Comparison of ENCODE assay signal across 8 cellular contexts in the genomic region with DNA sequence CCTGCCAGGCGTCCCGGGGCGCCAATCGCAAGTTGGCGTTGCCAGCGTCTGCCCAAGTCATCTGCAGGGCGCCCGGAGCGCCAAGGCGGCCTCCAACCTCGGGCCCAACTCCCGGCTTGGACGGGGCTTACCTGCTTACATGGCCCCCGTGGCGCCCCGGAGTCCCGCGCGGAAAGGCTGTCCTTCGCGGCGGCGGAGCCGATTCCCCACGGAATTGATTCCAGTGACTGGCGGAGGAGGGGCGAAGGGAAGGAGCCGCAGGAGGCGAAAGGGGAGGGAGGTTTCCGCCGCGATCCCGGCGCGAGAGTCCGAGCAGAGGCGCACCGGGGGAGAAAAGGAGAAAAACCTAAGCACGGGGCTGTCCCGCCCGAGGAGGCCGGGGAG. TPM values are rescaled to one million over a fixed set of nuclear protein-coding genes. Genes with fewer than 3 reads are reported as not detected.
DNase-seq lines count a peak whose midpoint lies in the region; ATAC-seq and TF ChIP-seq lines count a peak whose summit lies in the region.

No MANE protein-coding gene starts in this region.

- H3K4me1 Mint-ChIP-seq in activated CD8-positive, alpha-beta T cell treated with anti-CD3 and anti-CD28 coated beads, Interleukin-2, amount 10 ng/mL, durations not matched to agents 7 days and 5 days (ENCODE audit: low read depth), result peaks cover 15% of the 10 kb centered on the region
- H3K4me1 Mint-ChIP-seq in natural killer cell, result peaks cover 0 to 9% of the 10 kb centered on the region in 2 donors

- no peak overlapping the region for H3K27ac Mint-ChIP-seq in activated CD8-positive, alpha-beta T cell treated with anti-CD3 and anti-CD28 coated beads, Interleukin-2, amount 10 ng/mL, durations not matched to agents 7 days and 5 days
- no peak overlapping the region for H3K27ac Mint-ChIP-seq in natural killer cell

- WGBS in heart left ventricle, 4 donors, result 0% methylated on average over 29 to 42 of the region's 42 CpGs
- WGBS in sigmoid colon, 2 donors, result 1% methylated on average over 42 of the region's 42 CpGs

- peak; percentile 52 for ATAC-seq in activated CD8-positive, alpha-beta T cell treated with anti-CD3 and anti-CD28 coated beads, Interleukin-2, amount 10 ng/mL, durations not matched to agents 7 days and 5 days
- ATAC-seq in heart left ventricle (peak; percentile 0 to 32 (median 26)), natural killer cell (no peak), GM19452 (IDR thresholded peaks at IDR 0.05; ENCODE audit: unreplicated experiment) (no peak)

- in situ Hi-C loops in HAP-1 (cut with MboI; ENCODE audit: low sequenced_read_pairs), result no loop called here

- DNase-seq in AG10803 (ENCODE audit: low read depth) (no peak), HAP-1 (ENCODE audit: low spot score in 2 of 2) (peak; percentile 50 to 76), heart left ventricle (peak; percentile 69 to 80 (median 74)), sigmoid colon (peak; percentile 81), natural killer cell (no peak), RPMI8226 (no peak)
- DNase-seq in activated CD8-positive, alpha-beta T cell treated with anti-CD3 and anti-CD28 coated beads, Interleukin-2, amount 10 ng/mL, durations not matched to agents 7 days and 5 days, result no peak

- TF ChIP-seq CTCF in AG10803 (conservative IDR thresholded peaks at IDR 0.05; ENCODE audit: low read length) (no peak), heart left ventricle (IDR thresholded peaks at IDR 0.05) (peak in 1 of 12 donors; percentile 3), sigmoid colon (IDR thresholded peaks at IDR 0.05) (no peak), natural killer cell (IDR thresholded peaks at IDR 0.05) (no peak)

- peak overlapping the region; percentile 95 for H3K4me3 ChIP-seq in AG10803 (ENCODE audit: low read length)
- H3K4me3 ChIP-seq in HAP-1, result peak overlapping the region; percentile 95
- H3K4me3 ChIP-seq in heart left ventricle, result peak overlapping the region; percentile 74 to 94 (median 89)
- H3K4me3 ChIP-seq in sigmoid colon, result peak overlapping the region; percentile 67 to 92 (median 88)

- peak overlapping the region; percentile 68 for H3K4me3 Mint-ChIP-seq in activated CD8-positive, alpha-beta T cell treated with anti-CD3 and anti-CD28 coated beads, Interleukin-2, amount 10 ng/mL, durations not matched to agents 7 days and 5 days
- H3K4me3 Mint-ChIP-seq in natural killer cell, result no peak overlapping the region

- TF ChIP-seq POLR2A in heart left ventricle (IDR thresholded peaks at IDR 0.05) (no peak), sigmoid colon (IDR thresholded peaks at IDR 0.05) (no peak)

- H3K36me3 Mint-ChIP-seq in activated CD8-positive, alpha-beta T cell treated with anti-CD3 and anti-CD28 coated beads, Interleukin-2, amount 10 ng/mL, durations not matched to agents 7 days and 5 days (ENCODE audit: low read depth), result no peaks in the 10 kb centered on the region
- no peaks in the 10 kb centered on the region for H3K36me3 Mint-ChIP-seq in natural killer cell

- CTCF ChIA-PET in activated CD8-positive, alpha-beta T cell treated with anti-CD3 and anti-CD28 coated beads, Interleukin-2, amount 10 ng/mL, durations not matched to agents 7 days and 5 days (lab: Charles Lee), result interaction anchor here (2.0 kb wide), 1 partner anchor 30 kb away, joined by 5 read pairs; no protein-coding TSS in a partner anchor

- H3K4me1 ChIP-seq in HAP-1 (peaks cover 25% of the 10 kb centered on the region), heart left ventricle (peaks cover 0 to 51% (median 38%) of the 10 kb centered on the region in 12 donors), sigmoid colon (peaks cover 0 to 45% (median 37%) of the 10 kb centered on the region in 4 donors)

- H3K27ac ChIP-seq in heart left ventricle, result peak overlapping the region; percentile 82 to 99 (median 98)
- peak overlapping the region; percentile 87 to 99 (median 98) for H3K27ac ChIP-seq in sigmoid colon

- intact Hi-C loops in heart left ventricle (cut with DNase I) (loop anchor here in 4 of 10 donors (5.0 to 10.0 kb wide), 5 partner anchors 136 to 269 kb away; a partner anchor contains a TSS), sigmoid colon (cut with DNase I) (loop anchor here (2.0 to 10.0 kb wide), 2 partner anchors 162 to 216 kb away; no protein-coding TSS in a partner anchor), natural killer cell (cut with micrococcal nuclease) (no loop called here)

- H3K9me3 Mint-ChIP-seq in activated CD8-positive, alpha-beta T cell treated with anti-CD3 and anti-CD28 coated beads, Interleukin-2, amount 10 ng/mL, durations not matched to agents 7 days and 5 days (ENCODE audit: insufficient read depth), result no peaks in the 10 kb centered on the region
- no peaks in the 10 kb centered on the region for H3K9me3 Mint-ChIP-seq in natural killer cell

- no peak for TF ChIP-seq EP300 in sigmoid colon (IDR thresholded peaks at IDR 0.05)

- no peaks in the 10 kb centered on the region for H3K27me3 ChIP-seq in HAP-1 (ENCODE audit: low read depth)
- H3K27me3 ChIP-seq in heart left ventricle, result peaks cover 0 to 20% (median 0%) of the 10 kb centered on the region in 9 donors
- H3K27me3 ChIP-seq in sigmoid colon, result no peaks in the 10 kb centered on the region

- H3K27me3 Mint-ChIP-seq in activated CD8-positive, alpha-beta T cell treated with anti-CD3 and anti-CD28 coated beads, Interleukin-2, amount 10 ng/mL, durations not matched to agents 7 days and 5 days (ENCODE audit: low read depth), result peaks cover 70% of the 10 kb centered on the region
- H3K27me3 Mint-ChIP-seq in natural killer cell (ENCODE audit: low read depth in 2 of 2), result peaks cover 43 to 62% of the 10 kb centered on the region in 2 donors

- POLR2A ChIA-PET in activated CD8-positive, alpha-beta T cell treated with anti-CD3 and anti-CD28 coated beads, Interleukin-2, amount 10 ng/mL, durations not matched to agents 7 days and 5 days (lab: Charles Lee), result no interaction called here

- peaks cover 3% of the 10 kb centered on the region; the same call in 1 of the 2 replicates for H3K36me3 ChIP-seq in HAP-1 (replicated peaks)
- H3K36me3 ChIP-seq in heart left ventricle, result no peaks in the 10 kb centered on the region
- H3K36me3 ChIP-seq in sigmoid colon, result no peaks in the 10 kb centered on the region

- no peaks in the 10 kb centered on the region for H3K9me3 ChIP-seq in HAP-1
- H3K9me3 ChIP-seq in heart left ventricle, result no peaks in the 10 kb centered on the region
- H3K9me3 ChIP-seq in sigmoid colon, result no peaks in the 10 kb centered on the region

RNA-seq across cellular contexts. Expression of a gene that starts 0.4 kb away (rescaled TPM):
- under 1 TPM; 0.13 to 0.21 TPM for total RNA-seq in activated CD8-positive, alpha-beta T cell treated with anti-CD3 and anti-CD28 coated beads, Interleukin-2, amount 10 ng/mL, durations not matched to agents 7 days and 5 days
- 10 to 100 TPM; 25.3 to 52.0 (median 45.9) TPM for total RNA-seq in heart left ventricle
- 10 to 100 TPM in 1 of 2 donors, 1 to 10 TPM in 1; 8.7 to 23.9 TPM for polyA plus RNA-seq in heart left ventricle
- total RNA-seq in sigmoid colon, result 10 to 100 TPM; 20.1 to 35.5 (median 33.1) TPM
- 1 to 10 TPM in 1 of 3 donors, under 1 TPM in 2; 0.46 to 3.1 (median 0.60) TPM for polyA plus RNA-seq in sigmoid colon
- total RNA-seq in natural killer cell, result under 1 TPM in 1 of 3 donors, not detected in 2; 0.02 TPM

RNA-seq across cellular contexts. Expression of a gene that starts 52.0 kb away (rescaled TPM):
- total RNA-seq in activated CD8-positive, alpha-beta T cell treated with anti-CD3 and anti-CD28 coated beads, Interleukin-2, amount 10 ng/mL, durations not matched to agents 7 days and 5 days, result 100 to 1,000 TPM; 176 to 180 TPM
- 1 to 10 TPM in 5 of 9 donors, under 1 TPM in 4; 0.13 to 8.8 (median 1.1) TPM for total RNA-seq in heart left ventricle
- polyA plus RNA-seq in heart left ventricle, result under 1 TPM; 0.04 to 0.46 TPM
- 1 to 10 TPM in 2 of 4 donors, under 1 TPM in 2; 0.36 to 1.9 (median 0.93) TPM for total RNA-seq in sigmoid colon
- 10 to 100 TPM in 1 of 3 donors, 1 to 10 TPM in 2; 2.1 to 25.2 (median 3.6) TPM for polyA plus RNA-seq in sigmoid colon
- total RNA-seq in natural killer cell, result 1 to 10 TPM; 3.8 to 6.6 (median 4.0) TPM

Comparison
In these comparisons a context has a peak if more than half of its experiments do, and no peak if none do; other contexts are left out.
1. DNase-seq: peak in HAP-1 (2 of 2), heart left ventricle (5 of 5) and sigmoid colon (single experiment); none in AG10803 (single experiment), activated CD8-positive, alpha-beta T cell treated with anti-CD3 and anti-CD28 coated beads, Interleukin-2, amount 10 ng/mL, durations not matched to agents 7 days and 5 days (single experiment), natural killer cell (single experiment) and RPMI8226 (single experiment).
2. ATAC-seq: peak in activated CD8-positive, alpha-beta T cell treated with anti-CD3 and anti-CD28 coated beads, Interleukin-2, amount 10 ng/mL, durations not matched to agents 7 days and 5 days (single experiment) and heart left ventricle (4 of 4); none in natural killer cell (0 of 3) and GM19452 (single experiment).
3. RNA of a gene that starts 0.4 kb away (total RNA-seq): 25.3 to 52.0 TPM in heart left ventricle and 20.1 to 35.5 TPM in sigmoid colon; 0.13 to 0.21 TPM in activated CD8-positive, alpha-beta T cell treated with anti-CD3 and anti-CD28 coated beads, Interleukin-2, amount 10 ng/mL, durations not matched to agents 7 days and 5 days and 0.02 TPM in natural killer cell; every median in the first group is over 10 times any median in the second.
4. RNA of a gene that starts 52.0 kb away (total RNA-seq): 176 to 180 TPM in activated CD8-positive, alpha-beta T cell treated with anti-CD3 and anti-CD28 coated beads, Interleukin-2, amount 10 ng/mL, durations not matched to agents 7 days and 5 days; 3.8 to 6.6 TPM in natural killer cell, 0.36 to 1.9 TPM in sigmoid colon and 0.13 to 8.8 TPM in heart left ventricle; every median in the first group is over 10 times any median in the second.
5. Peak in every context shown above with its lines, with median percentiles within 50 percentile points of each other: H3K4me3 ChIP-seq.